18 cellular contexts compared by ENCODE assay signal in the genomic region with DNA sequence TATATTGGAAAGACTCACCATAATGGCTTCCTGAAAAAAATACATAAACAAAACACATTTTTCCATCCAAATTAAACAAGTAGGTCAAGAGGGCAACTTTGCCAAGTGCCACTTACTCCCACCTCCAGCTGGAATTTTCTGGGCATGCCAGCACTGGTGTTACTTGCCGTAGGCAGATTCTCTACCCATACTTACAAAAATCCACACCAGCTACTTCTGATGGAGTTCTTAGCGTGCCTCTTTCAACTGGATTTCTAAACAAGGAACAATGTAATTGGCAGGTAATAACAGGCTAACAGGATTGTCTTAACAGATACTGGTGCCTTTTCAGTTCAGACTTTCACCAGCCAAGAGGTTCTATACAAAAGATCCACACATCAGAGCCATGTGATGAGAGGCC.
DNase-seq lines count a peak whose midpoint lies in the region; ATAC-seq and TF ChIP-seq lines count a peak whose summit lies in the region.
"Had no signal": no experiment of that assay in that cellular context is flagged by ENCODE, and none has a peak within 500 bp of the region (broad histone marks: within the 10 kb centered on the region; RNA-seq: fewer than 3 reads in every experiment).

No MANE protein-coding gene starts in this region.

- H3K27ac ChIP-seq in epithelial cell of prostate (peak overlapping the region; percentile 76), smooth muscle cell (ENCODE audit: low read depth) (peak overlapping the region; percentile 64)
- H3K27ac ChIP-seq: adrenal gland, tibial nerve had no signal

- CTCF ChIA-PET in activated CD4-positive, alpha-beta T cell treated with anti-CD3 and anti-CD28 coated beads for 36 hours (lab: Charles Lee) = interaction anchor here (0.7 to 1.9 kb wide), 4 partner anchors 10 to 459 kb away, joined by 3 to 7 read pairs (median 4); no protein-coding TSS in a partner anchor
- CTCF ChIA-PET in T-cell (lab: Charles Lee) = interaction anchor here in 1 of 2 donors (1.7 kb wide), 1 partner anchor 620 kb away, joined by 4 read pairs; no protein-coding TSS in a partner anchor

- no peaks in the 10 kb centered on the region for H4K20me1 ChIP-seq in smooth muscle cell (ENCODE audit: low read depth)

- ATAC-seq in activated CD4-positive, alpha-beta T cell treated with anti-CD3 and anti-CD28 coated beads for 36 hours = no peak
- ATAC-seq in T-cell (replicated peaks in 1 of 4) = no peak

- H3K27me3 Mint-ChIP-seq in activated CD4-positive, alpha-beta T cell treated with anti-CD3 and anti-CD28 coated beads for 36 hours = no peaks in the 10 kb centered on the region
- no peaks in the 10 kb centered on the region for H3K27me3 Mint-ChIP-seq in T-cell

- H3K27ac Mint-ChIP-seq in activated CD4-positive, alpha-beta T cell treated with anti-CD3 and anti-CD28 coated beads for 36 hours = peak overlapping the region; percentile 88
- peak overlapping the region; percentile 95 for H3K27ac Mint-ChIP-seq in T-cell
- H3K27ac Mint-ChIP-seq: HFFc6 had no signal

- H3K9ac ChIP-seq in smooth muscle cell (ENCODE audit: low read depth) = no peak overlapping the region

- H3K9me3 ChIP-seq in smooth muscle cell (replicated peaks; ENCODE audit: low read depth) = no peaks in the 10 kb centered on the region
- H3K9me3 ChIP-seq: adrenal gland, tibial nerve had no signal

- H3K4me3 ChIP-seq in smooth muscle cell = no peak overlapping the region
- H3K4me3 ChIP-seq: adrenal gland, tibial nerve had no signal

- TF ChIP-seq CTCF in smooth muscle cell (IDR thresholded peaks at IDR 0.05; ENCODE audit: borderline replicate concordance, insufficient read depth, poor library complexity, severe bottlenecking) = no peak

- intact Hi-C loops in activated CD4-positive, alpha-beta T cell treated with anti-CD3 and anti-CD28 coated beads for 36 hours (cut with DNase I, micrococcal nuclease) = loop anchor here (1.0 to 5.0 kb wide), 5 partner anchors 34 to 776 kb away; partner anchors contain the start of gene MLLT3 (in 1 of the 2)

- H3K4me3 Mint-ChIP-seq in activated CD4-positive, alpha-beta T cell treated with anti-CD3 and anti-CD28 coated beads for 36 hours = no peak overlapping the region
- peak overlapping the region in 1 of 3 donors; percentile 72 for H3K4me3 Mint-ChIP-seq in T-cell
- H3K4me3 Mint-ChIP-seq: HFFc6 had no signal

- H3K36me3 Mint-ChIP-seq in activated CD4-positive, alpha-beta T cell treated with anti-CD3 and anti-CD28 coated beads for 36 hours (ENCODE audit: low read depth) = peaks cover 11% of the 10 kb centered on the region
- no peaks in the 10 kb centered on the region for H3K36me3 Mint-ChIP-seq in T-cell

- peaks cover 21% of the 10 kb centered on the region for H3K4me1 ChIP-seq in smooth muscle cell (ENCODE audit: low read depth)
- H3K4me1 ChIP-seq: adrenal gland, tibial nerve had no signal

- peaks cover 25% of the 10 kb centered on the region for H3F3A ChIP-seq in smooth muscle cell (ENCODE audit: low read depth)

- no peak overlapping the region for H3K4me2 ChIP-seq in smooth muscle cell

- H3K9me3 Mint-ChIP-seq in activated CD4-positive, alpha-beta T cell treated with anti-CD3 and anti-CD28 coated beads for 36 hours (ENCODE audit: low read depth) = peaks cover 2% of the 10 kb centered on the region
- no peaks in the 10 kb centered on the region for H3K9me3 Mint-ChIP-seq in T-cell
- H3K9me3 Mint-ChIP-seq: HFFc6 had no signal

- no peaks in the 10 kb centered on the region for H3K36me3 ChIP-seq in smooth muscle cell (ENCODE audit: low read depth)
- H3K36me3 ChIP-seq: adrenal gland, tibial nerve had no signal

- no peak overlapping the region for H2AFZ ChIP-seq in smooth muscle cell (ENCODE audit: low read depth)

- no peaks in the 10 kb centered on the region for H3K79me2 ChIP-seq in smooth muscle cell (ENCODE audit: low read depth)

- H3K27me3 ChIP-seq in smooth muscle cell (ENCODE audit: low read depth) = no peaks in the 10 kb centered on the region
- H3K27me3 ChIP-seq: adrenal gland, tibial nerve had no signal

- H3K4me1 Mint-ChIP-seq in activated CD4-positive, alpha-beta T cell treated with anti-CD3 and anti-CD28 coated beads for 36 hours = peaks cover 82% of the 10 kb centered on the region
- H3K4me1 Mint-ChIP-seq in T-cell = peaks cover 89 to 91% (median 89%) of the 10 kb centered on the region in 3 donors

- POLR2A ChIA-PET in activated CD4-positive, alpha-beta T cell treated with anti-CD3 and anti-CD28 coated beads for 36 hours (lab: Charles Lee) = interaction anchor here (0.9 kb wide), 1 partner anchor 301 kb away, joined by 3 read pairs; the partner anchor contains the start of gene MLLT3
- POLR2A ChIA-PET in T-cell (lab: Charles Lee) = interaction anchor here in 1 of 2 donors (0.7 kb wide), 1 partner anchor 10 kb away, joined by 3 read pairs; no protein-coding TSS in a partner anchor

- DNase-seq in activated CD4-positive, alpha-beta T cell treated with anti-CD3 and anti-CD28 coated beads for 36 hours = no peak
- no peak for DNase-seq in activated CD4-positive, alpha-beta T cell treated with anti-CD3 and anti-CD28 coated beads, Interleukin-2, amount 50 U/mL, for 1 hour
- DNase-seq in T-cell (no peak), epithelial cell of prostate (ENCODE audit: low read depth, low spot score) (peak; percentile 52), smooth muscle cell (lab: John Stamatoyannopoulos, UW; ENCODE audit: unreplicated experiment) (no peak), DMS153 treated with DMSO at 0.1 percent for 48 hours (lab: John Stamatoyannopoulos, UW; ENCODE audit: unreplicated experiment) (no peak), T-helper 9 cell (no peak), mesenteric fat pad (ENCODE audit: low spot score) (no peak)
- DNase-seq: activated CD8-positive, alpha-beta memory T cell treated with anti-CD3 and anti-CD28 coated beads for 24 hours; adrenal gland; erythroblast; HFFc6; hippocampal formation; left cardiac atrium; NCI-H187 treated with DMSO at 0.1 percent for 48 hours; NCI-H748 treated with DMSO at 0.1 percent for 48 hours; retina had no signal

- 80% methylated on average over 2 of the region's 2 CpGs for WGBS in smooth muscle cell (ENCODE audit: low lambda C conversion rate)
